In genomic region chr5:24644757-24645156, GRCh38 we compare ENCODE assay signal across 9 cellular contexts. TPM values are rescaled to one million over a fixed set of nuclear protein-coding genes. Genes with fewer than 3 reads are reported as not detected.
DNase-seq lines count a peak whose midpoint lies in the region; ATAC-seq, FAIRE-seq and TF ChIP-seq lines count a peak whose summit lies in the region.
"Had no signal": no experiment of that assay in that cellular context is flagged by ENCODE, and none has a peak within 500 bp of the region (broad histone marks: within the 10 kb centered on the region; RNA-seq: fewer than 3 reads in every experiment).

Gene CDH10 (minus strand): TSS chr5:24644978. CDS start chr5:24593490, 51,488 bp downstream.

- in situ Hi-C loops in HAP-1 (cut with MboI; ENCODE audit: low sequenced_read_pairs): no loop called here

- no peak within 1 kb of the TSS for H3K27ac ChIP-seq in RWPE1
- H3K27ac ChIP-seq in foreskin keratinocyte: no peak within 1 kb of the TSS

- POLR2A ChIA-PET in RWPE1 (lab: Yijun Ruan, JAX; ENCODE audit: low non-redundant PET): no interaction called here

- ATAC-seq in foreskin keratinocyte: peak; percentile 64

- H3K27me3 ChIP-seq in HAP-1 (ENCODE audit: low read depth): no peaks in the 10 kb centered on the region
- no peaks in the 10 kb centered on the region for H3K27me3 ChIP-seq in foreskin keratinocyte

- H3K4me3 ChIP-seq in HAP-1: peak within 1 kb of the TSS; percentile 47

- DNase-seq in HAP-1 (ENCODE audit: low spot score in 2 of 2): peak; percentile 97
- DNase-seq in RWPE1 (ENCODE audit: low spot score): peak; percentile 17
- peak in 1 of 2 donors; percentile 26 for DNase-seq in foreskin keratinocyte
- DNase-seq in posterior vena cava (ENCODE audit: low spot score): peak; percentile 62
- DNase-seq in NK-92 treated with Interleukin-12 subunit alpha and Interleukin-12 subunit beta, amount 100 ng/mL, for 24 hours (lab: John Stamatoyannopoulos, UW): no peak
- DNase-seq in GDM1 (lab: John Stamatoyannopoulos, UW): no peak
- no peak for DNase-seq in stimulated activated CD4-positive, alpha-beta T cell treated with anti-CD3 and anti-CD28 coated beads, Interleukin-2, amount 100 ng/mL, for 24 hours
- no peak for DNase-seq in GM19239 (ENCODE audit: insufficient read length, low spot score)
- DNase-seq: stimulated activated CD4-positive, alpha-beta T cell treated with anti-CD3 and anti-CD28 coated beads, Interleukin-4, amount 100 ng/mL, for 24 hours had no signal

- intact Hi-C loops in posterior vena cava (cut with DNase I): no loop called here

- no peak for FAIRE-seq in GM19239 (lab: Jason Lieb, UNC)

- no peaks in the 10 kb centered on the region for H3K36me3 ChIP-seq in HAP-1 (replicated peaks)

- H3K4me1 ChIP-seq in HAP-1 (peaks cover 16% of the 10 kb centered on the region), foreskin keratinocyte (no peaks in the 10 kb centered on the region)

- TF ChIP-seq CTCF in RWPE1 (conservative IDR thresholded peaks at IDR 0.05; ENCODE audit: low read depth) (no peak), foreskin keratinocyte (conservative IDR thresholded peaks at IDR 0.05) (no peak)

- CTCF ChIA-PET in RWPE1 (lab: Yijun Ruan, JAX): interaction anchor here (0.6 kb wide), 2 partner anchors 16 to 1705 kb away, joined by 3 to 4 read pairs; no protein-coding TSS in a partner anchor

- no peaks in the 10 kb centered on the region for H3K9me3 ChIP-seq in HAP-1

RNA-seq across cellular contexts. Expression of gene CDH10, which starts in this region (rescaled TPM):
- total RNA-seq in foreskin keratinocyte (0.11 and 0.24 TPM in 2 replicates), posterior vena cava (not detected)
- polyA plus RNA-seq in foreskin keratinocyte: 0.02 and 0.17 TPM in 2 replicates

Comparison
In these comparisons a context has a peak if more than half of its experiments do, and no peak if none do; other contexts are left out.
1. Peak in ATAC-seq in foreskin keratinocyte; RNA of the gene not detected or under 1 TPM.
2. Peak in DNase-seq in posterior vena cava; RNA of the gene not detected or under 1 TPM.
3. DNase-seq: peak in HAP-1 (2 of 2) and RWPE1 (single experiment); none in NK-92 treated with Interleukin-12 subunit alpha and Interleukin-12 subunit beta, amount 100 ng/mL, for 24 hours (single experiment), GDM1 (single experiment), stimulated activated CD4-positive, alpha-beta T cell treated with anti-CD3 and anti-CD28 coated beads, Interleukin-2, amount 100 ng/mL, for 24 hours (0 of 2) and GM19239 (single experiment).